In genomic region chr13:97426695-97427094, GRCh38 we compare ENCODE assay signal across 17 cellular contexts. TPM values are rescaled to one million over a fixed set of nuclear protein-coding genes. Genes with fewer than 3 reads are reported as not detected.
DNase-seq lines count a peak whose midpoint lies in the region; ATAC-seq, FAIRE-seq and TF ChIP-seq lines count a peak whose summit lies in the region.
"Had no signal": no experiment of that assay in that cellular context is flagged by ENCODE, and none has a peak within 500 bp of the region (broad histone marks: within the 10 kb centered on the region; RNA-seq: fewer than 3 reads in every experiment).

No MANE protein-coding gene starts in this region.

- no peak overlapping the region for H2AFZ ChIP-seq in HepG2 (ENCODE audit: low read length)

- TF ChIP-seq EP300 in HepG2 (IDR thresholded peaks at IDR 0.05; ENCODE audit: low read depth in 2 of 2, low read length in 2 of 2) = no peak
- TF ChIP-seq EP300 in HepG2 (CRISPR knock-in tag; IDR thresholded peaks at IDR 0.05; ENCODE audit: borderline replicate concordance) = no peak

- H3K36me3 ChIP-seq in endocrine pancreas (ENCODE audit: control insufficient read depth, insufficient read depth, low read length) (no peaks in the 10 kb centered on the region), HepG2 (replicated peaks in 1 of 2; ENCODE audit: control insufficient read depth in 1 of 2, insufficient read depth in 2 of 2, low read length in 2 of 2) (no peaks in the 10 kb centered on the region)

- H3K27me3 ChIP-seq in endocrine pancreas (ENCODE audit: control insufficient read depth, insufficient read depth, low read length) (no peaks in the 10 kb centered on the region), HepG2 (ENCODE audit: control insufficient read depth in 1 of 2, insufficient read depth in 2 of 2, low read length in 2 of 2) (no peaks in the 10 kb centered on the region)

- TF ChIP-seq POLR2A in HepG2 (IDR thresholded peaks at IDR 0.05; ENCODE audit: insufficient read depth in 1 of 2, low read depth in 2 of 2, low read length in 2 of 2) = no peak

- TF ChIP-seq CTCF in HepG2 (CRISPR knock-in tag; IDR thresholded peaks at IDR 0.05) = no peak

- in situ Hi-C loops in HepG2 (cut with HindIII; ENCODE audit: extremely low pct_ligation_motif_present, low pct_unique_long_range_greater_than_20kb) = no loop called here

- H3K4me3 ChIP-seq in endocrine pancreas (ENCODE audit: control insufficient read depth, insufficient read depth, low read length) = peak overlapping the region; percentile 1
- H3K4me3 ChIP-seq in HepG2 (replicated peaks in 1 of 3; ENCODE audit: insufficient read depth in 1 of 3, low read depth in 2 of 3, low read length in 3 of 3) = no peak overlapping the region

- H3K4me1 ChIP-seq in endocrine pancreas (ENCODE audit: control insufficient read depth, insufficient read depth, low read length) (peaks cover 9% of the 10 kb centered on the region), HepG2 (ENCODE audit: insufficient read depth, low read length) (peaks cover 30% of the 10 kb centered on the region)

- no peak overlapping the region for H3K4me2 ChIP-seq in HepG2 (ENCODE audit: low read depth, low read length)

- CTCF ChIA-PET in HepG2 (lab: Yijun Ruan, JAX; ENCODE audit: low intra/inter-chr PET ratio, low total read pairs) = no interaction called here

- intact Hi-C loops in HepG2 (cut with micrococcal nuclease; ENCODE audit: unreplicated experiment) = no loop called here

- H3K9ac ChIP-seq in endocrine pancreas (ENCODE audit: control insufficient read depth, insufficient read depth, low read length) = no peak overlapping the region
- H3K9ac ChIP-seq in HepG2 (ENCODE audit: insufficient read depth, low read depth, low read length) = no peak overlapping the region

- H3K79me2 ChIP-seq in HepG2 (ENCODE audit: insufficient read depth, low read length) = no peaks in the 10 kb centered on the region

- WGBS in HepG2 (ENCODE audit: low lambda C conversion rate) = 0% methylated on average over 3 of the region's 3 CpGs

- BruUV-seq in HepG2 (replicated peaks; lab: Mats Ljungman, UMichigan) = no TSS peak

- no peaks in the 10 kb centered on the region for H4K20me1 ChIP-seq in HepG2 (ENCODE audit: insufficient read depth, low read length)

- no peak for FAIRE-seq in HepG2 (lab: Jason Lieb, UNC)
- FAIRE-seq: G401.6, GM12892 had no signal

- TF ChIP-seq RAD21 in HepG2 (CRISPR knock-in tag; IDR thresholded peaks at IDR 0.05) = no peak

- DNase-seq in NCI-H526 treated with DMSO at 0.1 percent for 48 hours (lab: John Stamatoyannopoulos, UW) (peak; percentile 69), HepG2 (ENCODE audit: low spot score) (peak; percentile 23), COLO668 (lab: John Stamatoyannopoulos, UW; ENCODE audit: unreplicated experiment) (no peak), ureter (ENCODE audit: low spot score) (no peak), glomerular visceral epithelial cell (ENCODE audit: extremely low spot score) (no peak)
- no peak for DNase-seq in stimulated activated CD4-positive, alpha-beta T cell treated with anti-CD3 and anti-CD28 coated beads, Interleukin-15, amount 100 ng/mL, for 24 hours
- DNase-seq: C1 segment of cervical spinal cord; Caco-2; CD4-positive, alpha-beta memory T cell; DMS153; DND-41; GOT3; H7; HCEC 1CT had no signal

- ATAC-seq in HepG2 = peak; percentile 74

- POLR2A ChIA-PET in HepG2 (lab: Yijun Ruan, JAX) = no interaction called here

- no peak overlapping the region for H3K27ac ChIP-seq in HepG2 (ENCODE audit: extremely low read length, insufficient read depth, low read length)

- H3K9me3 ChIP-seq in endocrine pancreas (ENCODE audit: control insufficient read depth, low read length) (no peaks in the 10 kb centered on the region), HepG2 (ENCODE audit: low read length) (no peaks in the 10 kb centered on the region)
- H3K9me3 ChIP-seq: Caco-2 had no signal

TF ChIP-seq in HepG2, 621 proteins besides CTCF, POLR2A, EP300 and RAD21 (continues in another document):
- TF ChIP-seq CBX2 (IDR thresholded peaks at IDR 0.05; ENCODE audit: low read depth, low read length) (no peak), CBX2 (CRISPR knock-in tag; IDR thresholded peaks at IDR 0.05; ENCODE audit: low read depth) (no peak), FOXA3 (CRISPR knock-in tag; IDR thresholded peaks at IDR 0.05) (peak; percentile 83), SMAD1 (CRISPR knock-in tag; IDR thresholded peaks at IDR 0.05; ENCODE audit: borderline replicate concordance, low read depth) (no peak), ZNF792 (CRISPR knock-in tag; IDR thresholded peaks at IDR 0.05) (peak; percentile 100), ZNF326 (CRISPR knock-in tag; IDR thresholded peaks at IDR 0.05; ENCODE audit: borderline replicate concordance) (no peak), ZNF737 (CRISPR knock-in tag; IDR thresholded peaks at IDR 0.05; ENCODE audit: borderline replicate concordance) (no peak), MTF1 (CRISPR knock-in tag; IDR thresholded peaks at IDR 0.05) (no peak), CEBPG (CRISPR knock-in tag; IDR thresholded peaks at IDR 0.05) (0 out of 2 replicates have a peak, but pooled peaks have one; percentile 12), FOXA1 (IDR thresholded peaks at IDR 0.05) (no peak), FOXA1 (CRISPR knock-in tag; IDR thresholded peaks at IDR 0.05) (peak; percentile 84), CEBPB (IDR thresholded peaks at IDR 0.05; ENCODE audit: borderline replicate concordance, low read depth, low read length) (0 out of 2 replicates have a peak, but pooled peaks have one; percentile 23), ARID5B (CRISPR knock-in tag; IDR thresholded peaks at IDR 0.05) (0 out of 2 replicates have a peak, but pooled peaks have one; percentile 17), CAMTA2 (CRISPR knock-in tag; IDR thresholded peaks at IDR 0.05; ENCODE audit: borderline replicate concordance) (no peak), GZF1 (CRISPR knock-in tag; IDR thresholded peaks at IDR 0.05) (no peak)

RNA-seq across cellular contexts. Expression of gene RAP2A, which starts 7.3 kb away (rescaled TPM):
- 23.1 and 31.2 TPM in 2 replicates for total RNA-seq in HepG2 (2016; rRNA removed; fragmentation: Illumina TruSeq; extraction: Trizol)
- total RNA-seq in HepG2 (2016; cell fraction: cytosol; rRNA removed; fragmentation: Illumina TruSeq; extraction: Trizol; ENCODE audit: low read depth) = 8.2 and 8.3 TPM in 2 replicates
- total RNA-seq in HepG2 (2016; cell fraction: insoluble cytoplasmic fraction; rRNA removed; fragmentation: Illumina TruSeq; extraction: Trizol) = 22.5 and 27.5 TPM in 2 replicates
- total RNA-seq in HepG2 (2016; cell fraction: membrane; rRNA removed; fragmentation: Illumina TruSeq; extraction: Trizol) = 37.9 and 44.9 TPM in 2 replicates
- total RNA-seq in HepG2 (2016; cell fraction: nucleus; rRNA removed; fragmentation: Illumina TruSeq; extraction: Trizol) = 11.6 and 12.3 TPM in 2 replicates
- polyA plus RNA-seq in HepG2 (2011; rRNA removed) = 9.9 and 10.3 TPM in 2 replicates
- polyA plus RNA-seq in HepG2 (2011; cell fraction: cytosol; rRNA removed) = 3.2 and 5.4 TPM in 2 replicates
- polyA plus RNA-seq in HepG2 (2011; cell fraction: nucleus; rRNA removed) = 3.2 and 3.5 TPM in 2 replicates
- 11.4 and 12.1 TPM in 2 replicates for polyA plus RNA-seq in HepG2 (2012)
- 8.7 and 9.1 TPM in 2 replicates for polyA plus RNA-seq in HepG2 (2016; cell fraction: cytosol; fragmentation: Illumina TruSeq; extraction: Trizol; ENCODE audit: low read depth)
- polyA plus RNA-seq in HepG2 (2016; cell fraction: insoluble cytoplasmic fraction; fragmentation: Illumina TruSeq; extraction: Trizol; ENCODE audit: low read depth) = 23.3 and 25.3 TPM in 2 replicates
- 20.5 and 25.5 TPM in 2 replicates for polyA plus RNA-seq in HepG2 (2016; cell fraction: membrane; fragmentation: Illumina TruSeq; extraction: Trizol; ENCODE audit: low read depth)
- polyA plus RNA-seq in HepG2 (2016; cell fraction: nucleus; fragmentation: Illumina TruSeq; extraction: Trizol; ENCODE audit: insufficient read depth, low read depth) = 12.6 TPM in 2 replicates
- 44.2 and 45.5 TPM in 2 replicates for polyA minus RNA-seq in HepG2 (2011; rRNA and poly(A)+ RNA removed; ENCODE audit: low replicate concordance)
- 14.5 and 18.9 TPM in 2 replicates for polyA minus RNA-seq in HepG2 (2011; cell fraction: cytosol; rRNA and poly(A)+ RNA removed)
- polyA minus RNA-seq in HepG2 (2011; cell fraction: nucleus; rRNA and poly(A)+ RNA removed) = 12.9 and 17.0 TPM in 2 replicates
- 15.1 TPM for total RNA-seq in ureter

Comparison
In these comparisons a context has a peak if more than half of its experiments do, and no peak if none do; other contexts are left out.
1. DNase-seq: peak in NCI-H526 treated with DMSO at 0.1 percent for 48 hours (single experiment) and HepG2 (single experiment); none in COLO668 (single experiment), stimulated activated CD4-positive, alpha-beta T cell treated with anti-CD3 and anti-CD28 coated beads, Interleukin-15, amount 100 ng/mL, for 24 hours (single experiment), ureter (single experiment) and glomerular visceral epithelial cell (single experiment).